11 cellular contexts compared by ENCODE assay signal in genomic region chr16:81738831-81739496, GRCh38. TPM values are rescaled to one million over a fixed set of nuclear protein-coding genes. Genes with fewer than 3 reads are reported as not detected.
DNase-seq lines count a peak whose midpoint lies in the region; ATAC-seq, FAIRE-seq and TF ChIP-seq lines count a peak whose summit lies in the region.
"Had no signal": no experiment of that assay in that cellular context is flagged by ENCODE, and none has a peak within 500 bp of the region (broad histone marks: within the 10 kb centered on the region; RNA-seq: fewer than 3 reads in every experiment).

No MANE protein-coding gene starts in this region.

- BruUV-seq in HepG2 (replicated peaks; lab: Mats Ljungman, UMichigan) = no TSS peak

- H3K4me1 ChIP-seq in BLaER1 = peaks cover 43% of the 10 kb centered on the region
- H3K4me1 ChIP-seq in HepG2 (ENCODE audit: insufficient read depth, low read length) = peaks cover 16% of the 10 kb centered on the region

- ATAC-seq in GM21619 (IDR thresholded peaks at IDR 0.05; ENCODE audit: unreplicated experiment) (peak; percentile 35), HepG2 (no peak)
- no peak for ATAC-seq in activated CD8-positive, alpha-beta T cell treated with anti-CD3 and anti-CD28 coated beads, Interleukin-2, amount 10 ng/mL, durations not matched to agents 7 days and 5 days

- TF ChIP-seq CTCF in HepG2 (CRISPR knock-in tag; IDR thresholded peaks at IDR 0.05) = no peak
- no peak for TF ChIP-seq CTCF in type B pancreatic cell (conservative IDR thresholded peaks at IDR 0.05)

- peak overlapping the region; percentile 56; the same call in 1 of the 2 replicates for H3K9ac ChIP-seq in BLaER1
- no peak overlapping the region for H3K9ac ChIP-seq in HepG2 (ENCODE audit: insufficient read depth, low read depth, low read length)

- TF ChIP-seq RAD21 in HepG2 (CRISPR knock-in tag; IDR thresholded peaks at IDR 0.05) = no peak

- H3K36me3 ChIP-seq in BLaER1 (no peaks in the 10 kb centered on the region), HepG2 (replicated peaks in 1 of 2; ENCODE audit: control insufficient read depth in 1 of 2, insufficient read depth in 2 of 2, low read length in 2 of 2) (no peaks in the 10 kb centered on the region)

- no peak overlapping the region for H2AFZ ChIP-seq in HepG2 (ENCODE audit: low read length)

- H3K27me3 ChIP-seq in BLaER1 (no peaks in the 10 kb centered on the region), HepG2 (ENCODE audit: control insufficient read depth in 1 of 2, insufficient read depth in 2 of 2, low read length in 2 of 2) (peaks cover 2 to 36% of the 10 kb centered on the region in 2 experiments; a peak in 4 of 5 replicates)

- H3K4me2 ChIP-seq in BLaER1 = peak overlapping the region; percentile 91
- no peak overlapping the region for H3K4me2 ChIP-seq in HepG2 (ENCODE audit: low read depth, low read length)

- 53% methylated on average over 18 of the region's 18 CpGs for WGBS in HepG2 (ENCODE audit: low lambda C conversion rate)

- H3K4me1 Mint-ChIP-seq in activated CD8-positive, alpha-beta T cell treated with anti-CD3 and anti-CD28 coated beads, Interleukin-2, amount 10 ng/mL, durations not matched to agents 7 days and 5 days (ENCODE audit: low read depth) = peaks cover 23% of the 10 kb centered on the region
- peaks cover 6% of the 10 kb centered on the region for H3K4me1 Mint-ChIP-seq in type B pancreatic cell (ENCODE audit: unreplicated experiment)

- no peaks in the 10 kb centered on the region for H3K79me2 ChIP-seq in HepG2 (ENCODE audit: insufficient read depth, low read length)

- H3K36me3 Mint-ChIP-seq in activated CD8-positive, alpha-beta T cell treated with anti-CD3 and anti-CD28 coated beads, Interleukin-2, amount 10 ng/mL, durations not matched to agents 7 days and 5 days (ENCODE audit: low read depth) = no peaks in the 10 kb centered on the region
- H3K36me3 Mint-ChIP-seq in type B pancreatic cell = no peaks in the 10 kb centered on the region
- H3K36me3 Mint-ChIP-seq: T-cell had no signal

- in situ Hi-C loops in HepG2 (cut with HindIII; ENCODE audit: extremely low pct_ligation_motif_present, low pct_unique_long_range_greater_than_20kb) = loop anchor here (5.0 to 25.0 kb wide), 3 partner anchors 372 to 702 kb away; partner anchors contain the start of gene ATMIN

- DNase-seq in HepG2 (ENCODE audit: low spot score) (no peak), kidney tubule cell (ENCODE audit: low spot score) (no peak), AG20443 (ENCODE audit: low spot score) (no peak), type B pancreatic cell (ENCODE audit: extremely low spot score, unreplicated experiment) (no peak)
- DNase-seq in activated CD8-positive, alpha-beta T cell treated with anti-CD3 and anti-CD28 coated beads, Interleukin-2, amount 10 ng/mL, durations not matched to agents 7 days and 5 days = no peak
- DNase-seq: activated naive CD4-positive, alpha-beta T cell treated with anti-CD3 and anti-CD28 coated beads for 36 hours had no signal

- intact Hi-C loops in HepG2 (cut with micrococcal nuclease; ENCODE audit: unreplicated experiment) = loop anchor here (1.0 to 5.0 kb wide), 6 partner anchors 117 to 702 kb away; partner anchors contain the start of gene ATMIN

- no peak overlapping the region for H3K4me3 Mint-ChIP-seq in activated CD8-positive, alpha-beta T cell treated with anti-CD3 and anti-CD28 coated beads, Interleukin-2, amount 10 ng/mL, durations not matched to agents 7 days and 5 days
- no peak overlapping the region for H3K4me3 Mint-ChIP-seq in type B pancreatic cell
- H3K4me3 Mint-ChIP-seq: neural crest cell had no signal

- H3K27ac ChIP-seq in BLaER1 (peak overlapping the region; percentile 77), HepG2 (ENCODE audit: extremely low read length, insufficient read depth, low read length) (no peak overlapping the region)

- TF ChIP-seq EP300 in HepG2 (IDR thresholded peaks at IDR 0.05; ENCODE audit: low read depth in 2 of 2, low read length in 2 of 2) (no peak), HepG2 (CRISPR knock-in tag; IDR thresholded peaks at IDR 0.05; ENCODE audit: borderline replicate concordance) (no peak)

- POLR2A ChIA-PET in HepG2 (lab: Yijun Ruan, JAX) = no interaction called here
- POLR2A ChIA-PET in activated CD8-positive, alpha-beta T cell treated with anti-CD3 and anti-CD28 coated beads, Interleukin-2, amount 10 ng/mL, durations not matched to agents 7 days and 5 days (lab: Charles Lee) = no interaction called here

- CTCF ChIA-PET in HepG2 (lab: Yijun Ruan, JAX; ENCODE audit: low intra/inter-chr PET ratio, low total read pairs) = interaction anchor here (0.7 to 2.6 kb wide), 4 partner anchors 135 to 704 kb away, joined by 3 to 16 read pairs (median 6); partner anchors contain the start of gene ATMIN
- CTCF ChIA-PET in activated CD8-positive, alpha-beta T cell treated with anti-CD3 and anti-CD28 coated beads, Interleukin-2, amount 10 ng/mL, durations not matched to agents 7 days and 5 days (lab: Charles Lee) = interaction anchor here (0.7 to 2.3 kb wide), 4 partner anchors 9 to 372 kb away, joined by 3 to 8 read pairs (median 4); no protein-coding TSS in a partner anchor

- no peak overlapping the region for H3K27ac Mint-ChIP-seq in activated CD8-positive, alpha-beta T cell treated with anti-CD3 and anti-CD28 coated beads, Interleukin-2, amount 10 ng/mL, durations not matched to agents 7 days and 5 days
- no peak overlapping the region for H3K27ac Mint-ChIP-seq in type B pancreatic cell

- H3K27me3 Mint-ChIP-seq in activated CD8-positive, alpha-beta T cell treated with anti-CD3 and anti-CD28 coated beads, Interleukin-2, amount 10 ng/mL, durations not matched to agents 7 days and 5 days (ENCODE audit: low read depth) = peaks cover 11% of the 10 kb centered on the region
- no peaks in the 10 kb centered on the region for H3K27me3 Mint-ChIP-seq in type B pancreatic cell
- H3K27me3 Mint-ChIP-seq: T-cell had no signal

- H4K20me1 ChIP-seq in BLaER1 = no peaks in the 10 kb centered on the region
- no peaks in the 10 kb centered on the region for H4K20me1 ChIP-seq in HepG2 (ENCODE audit: insufficient read depth, low read length)

- H3K4me3 ChIP-seq in BLaER1 (peak overlapping the region; percentile 54; the same call in 1 of the 2 replicates), HepG2 (replicated peaks in 1 of 3; ENCODE audit: insufficient read depth in 1 of 3, low read depth in 2 of 3, low read length in 3 of 3) (no peak overlapping the region)

- TF ChIP-seq POLR2A in Raji (IDR thresholded peaks at IDR 0.05; ENCODE audit: insufficient read depth, low read depth, low read length) (peak; percentile 53; the same call in 1 of the 2 replicates), HepG2 (IDR thresholded peaks at IDR 0.05; ENCODE audit: insufficient read depth in 1 of 2, low read depth in 2 of 2, low read length in 2 of 2) (no peak)

- no peaks in the 10 kb centered on the region for H3K9me3 Mint-ChIP-seq in activated CD8-positive, alpha-beta T cell treated with anti-CD3 and anti-CD28 coated beads, Interleukin-2, amount 10 ng/mL, durations not matched to agents 7 days and 5 days (ENCODE audit: insufficient read depth)
- H3K9me3 Mint-ChIP-seq in type B pancreatic cell = no peaks in the 10 kb centered on the region
- H3K9me3 Mint-ChIP-seq: activated naive CD4-positive, alpha-beta T cell treated with anti-CD3 and anti-CD28 coated beads for 36 hours; neural crest cell; T-cell had no signal

- no peak for FAIRE-seq in HepG2 (lab: Jason Lieb, UNC)

- no peaks in the 10 kb centered on the region for H3K9me3 ChIP-seq in BLaER1
- no peaks in the 10 kb centered on the region for H3K9me3 ChIP-seq in HepG2 (ENCODE audit: low read length)

TF ChIP-seq in HepG2, 621 proteins besides CTCF, POLR2A, EP300 and RAD21 (continues in another document):
- TF ChIP-seq ZNF768 (CRISPR knock-in tag; IDR thresholded peaks at IDR 0.05) (peak; percentile 68; the same call in 1 of the 2 replicates), NBN (conservative IDR thresholded peaks at IDR 0.05) (no peak), NRL (CRISPR knock-in tag; IDR thresholded peaks at IDR 0.05; ENCODE audit: borderline replicate concordance) (0 out of 2 replicates have a peak, but pooled peaks have one; percentile 16), NFRKB (IDR thresholded peaks at IDR 0.05) (no peak)

RNA-seq across cellular contexts. Expression of gene PLCG2, which starts 40.1 kb away (rescaled TPM):
- total RNA-seq in HepG2 (2016; rRNA removed; fragmentation: Illumina TruSeq; extraction: Trizol) (0.13 TPM in 1 of 2 replicates, not detected in the other), type B pancreatic cell (ENCODE audit: low replicate concordance) (12.4 and 31.1 TPM in 2 replicates)
- under 0.01 TPM in 1 of 2 replicates, not detected in the other for total RNA-seq in HepG2 (2016; cell fraction: cytosol; rRNA removed; fragmentation: Illumina TruSeq; extraction: Trizol; ENCODE audit: low read depth)
- 0.06 TPM in 1 of 2 replicates, not detected in the other for total RNA-seq in HepG2 (2016; cell fraction: insoluble cytoplasmic fraction; rRNA removed; fragmentation: Illumina TruSeq; extraction: Trizol)
- total RNA-seq in HepG2 (2016; cell fraction: membrane; rRNA removed; fragmentation: Illumina TruSeq; extraction: Trizol) = not detected in 2 replicates
- not detected in 2 replicates for total RNA-seq in HepG2 (2016; cell fraction: nucleus; rRNA removed; fragmentation: Illumina TruSeq; extraction: Trizol)
- 0.18 and 0.63 TPM in 2 replicates for polyA plus RNA-seq in HepG2 (2011; rRNA removed)
- polyA plus RNA-seq in HepG2 (2011; cell fraction: cytosol; rRNA removed) = 0.31 and 0.46 TPM in 2 replicates
- 1.1 and 2.2 TPM in 2 replicates for polyA plus RNA-seq in HepG2 (2011; cell fraction: nucleus; rRNA removed)
- 1.6 and 2.5 TPM in 2 replicates for polyA plus RNA-seq in HepG2 (2012)
- polyA plus RNA-seq in HepG2 (2016; cell fraction: cytosol; fragmentation: Illumina TruSeq; extraction: Trizol; ENCODE audit: low read depth) = not detected in 2 replicates
- not detected in 2 replicates for polyA plus RNA-seq in HepG2 (2016; cell fraction: insoluble cytoplasmic fraction; fragmentation: Illumina TruSeq; extraction: Trizol; ENCODE audit: low read depth)
- not detected in 2 replicates for polyA plus RNA-seq in HepG2 (2016; cell fraction: membrane; fragmentation: Illumina TruSeq; extraction: Trizol; ENCODE audit: low read depth)
- polyA plus RNA-seq in HepG2 (2016; cell fraction: nucleus; fragmentation: Illumina TruSeq; extraction: Trizol; ENCODE audit: insufficient read depth, low read depth) = not detected in 2 replicates
- 4.0 and 7.0 TPM in 2 replicates for polyA minus RNA-seq in HepG2 (2011; rRNA and poly(A)+ RNA removed; ENCODE audit: low replicate concordance)
- polyA minus RNA-seq in HepG2 (2011; cell fraction: cytosol; rRNA and poly(A)+ RNA removed) = not detected in 2 replicates
- 1.1 and 2.3 TPM in 2 replicates for polyA minus RNA-seq in HepG2 (2011; cell fraction: nucleus; rRNA and poly(A)+ RNA removed)
- 10 to 100 TPM; 10.1 to 11.1 TPM for total RNA-seq in activated CD8-positive, alpha-beta T cell treated with anti-CD3 and anti-CD28 coated beads, Interleukin-2, amount 10 ng/mL, durations not matched to agents 7 days and 5 days

Comparison
In these comparisons a context has a peak if more than half of its experiments do, and no peak if none do; other contexts are left out.
1. RNA of gene PLCG2, which starts 40.1 kb away (total RNA-seq): 12.4 to 31.1 TPM in type B pancreatic cell and 10.1 to 11.1 TPM in activated CD8-positive, alpha-beta T cell treated with anti-CD3 and anti-CD28 coated beads, Interleukin-2, amount 10 ng/mL, durations not matched to agents 7 days and 5 days; under 0.01 to 0.13 TPM in HepG2; every median in the first group is over 4 times any median in the second.